Comparison of ENCODE assay signal across 18 cellular contexts in genomic region chr4:187070740-187071139, GRCh38.
DNase-seq lines count a peak whose midpoint lies in the region; ATAC-seq and TF ChIP-seq lines count a peak whose summit lies in the region.
"Had no signal": no experiment of that assay in that cellular context is flagged by ENCODE, and none has a peak within 500 bp of the region (broad histone marks: within the 10 kb centered on the region; RNA-seq: fewer than 3 reads in every experiment).

No MANE protein-coding gene starts in this region.

- TF ChIP-seq CTCF in GM23338 (conservative IDR thresholded peaks at IDR 0.05; ENCODE audit: low read depth in 2 of 2) = no peak
- no peak for TF ChIP-seq CTCF in WTC11 (IDR thresholded peaks at IDR 0.05)
- TF ChIP-seq CTCF in uterus (IDR thresholded peaks at IDR 0.05) = no peak
- no peak for TF ChIP-seq CTCF in transverse colon (IDR thresholded peaks at IDR 0.05)

- H3K9me3 Mint-ChIP-seq in GM23338 (no peaks in the 10 kb centered on the region; the same call in 2 of the 3 replicates), WTC11 (no peaks in the 10 kb centered on the region)

- H3K27ac ChIP-seq in GM23338 (ENCODE audit: low read depth) (no peak overlapping the region), iPS-20b (ENCODE audit: low read length) (no peak overlapping the region), uterus (no peak overlapping the region), transverse colon (no peak overlapping the region)
- H3K27ac ChIP-seq: 22Rv1; A549; BLaER1 treated with 17β-estradiol and CSF1 and Interleukin-3, amounts not matched to agents 10 nM and 100 nM; C4-2B had no signal

- no peaks in the 10 kb centered on the region for H3F3A ChIP-seq in GM23338 (replicated peaks; ENCODE audit: low read depth)

- H3K4me1 Mint-ChIP-seq in GM23338 (peaks cover 29% of the 10 kb centered on the region), WTC11 (peaks cover 40% of the 10 kb centered on the region)
- H3K4me1 Mint-ChIP-seq: B cell had no signal

- H3K9ac ChIP-seq in iPS-20b (ENCODE audit: low read depth, low read length) = no peak overlapping the region
- H3K9ac ChIP-seq: BLaER1 treated with 17β-estradiol and CSF1 and Interleukin-3, amounts not matched to agents 10 nM and 100 nM had no signal

- peak; percentile 78 for ATAC-seq in GM23338
- ATAC-seq in WTC11 = peak; percentile 81
- ATAC-seq: A549; CD8-positive, alpha-beta T cell had no signal

- 76% methylated on average over 1 of the region's 1 CpG; no CpG with 5 or more reads in 1 of the 2 donors for WGBS in transverse colon (ENCODE audit: low coverage in 1 of 2), 2 donors

- H3K36me3 Mint-ChIP-seq in GM23338 (ENCODE audit: low read depth) (no peaks in the 10 kb centered on the region), WTC11 (no peaks in the 10 kb centered on the region)
- H3K36me3 Mint-ChIP-seq: CD8-positive, alpha-beta T cell had no signal

- H3K9me3 ChIP-seq in iPS-20b (ENCODE audit: insufficient read depth, low read depth, low read length) (no peaks in the 10 kb centered on the region), uterus (no peaks in the 10 kb centered on the region), transverse colon (no peaks in the 10 kb centered on the region)
- H3K9me3 ChIP-seq: A549, Caco-2 had no signal

- POLR2A ChIA-PET in WTC11 (lab: Charles Lee) = no interaction called here

- TF ChIP-seq POLR2A in uterus (IDR thresholded peaks at IDR 0.05) (no peak), transverse colon (IDR thresholded peaks at IDR 0.05) (no peak)

- peak; percentile 33 for DNase-seq in GM23338 (ENCODE audit: low spot score)
- DNase-seq in WTC11 (ENCODE audit: low spot score) = no peak
- no peak for DNase-seq in stimulated activated CD4-positive, alpha-beta T cell treated with anti-CD3 and anti-CD28 coated beads, Interleukin-2, amount 100 ng/mL, for 24 hours
- no peak for DNase-seq in uterus
- DNase-seq in transverse colon = no peak
- DNase-seq: AML-193; Caco-2; Calu3; CD4-positive, alpha-beta T cell; CD8-positive, alpha-beta T cell; DMS79 treated with DMSO at 0.1 percent for 48 hours; GF-D8 had no signal

- no peaks in the 10 kb centered on the region for H3K27me3 Mint-ChIP-seq in GM23338 (ENCODE audit: insufficient read depth, low read depth, poor library complexity)
- peaks cover 18% of the 10 kb centered on the region for H3K27me3 Mint-ChIP-seq in WTC11 (ENCODE audit: low read depth)
- H3K27me3 Mint-ChIP-seq: B cell; CD4-positive, alpha-beta T cell had no signal

- H3K79me2 ChIP-seq in GM23338 (replicated peaks; ENCODE audit: insufficient read depth) = no peaks in the 10 kb centered on the region

- no peak overlapping the region for H2AFZ ChIP-seq in GM23338

- no peaks in the 10 kb centered on the region for H3K9me2 ChIP-seq in GM23338 (ENCODE audit: insufficient read depth)

- CTCF ChIA-PET in WTC11 (lab: Charles Lee) = no interaction called here

- no peak for TF ChIP-seq EP300 in transverse colon (IDR thresholded peaks at IDR 0.05; ENCODE audit: low read depth)

- H3K36me3 ChIP-seq in GM23338 (ENCODE audit: insufficient read depth) (no peaks in the 10 kb centered on the region), iPS-20b (ENCODE audit: insufficient read depth, low read depth, low read length) (no peaks in the 10 kb centered on the region), uterus (no peaks in the 10 kb centered on the region), transverse colon (no peaks in the 10 kb centered on the region)
- H3K36me3 ChIP-seq: BLaER1 treated with 17β-estradiol and CSF1 and Interleukin-3, amounts not matched to agents 10 nM and 100 nM had no signal

- H3K27ac Mint-ChIP-seq in GM23338 = no peak overlapping the region
- H3K27ac Mint-ChIP-seq in WTC11 = no peak overlapping the region
- H3K27ac Mint-ChIP-seq: B cell; CD4-positive, alpha-beta T cell; CD8-positive, alpha-beta T cell had no signal

- peaks cover 29% of the 10 kb centered on the region for H3K4me1 ChIP-seq in GM23338 (ENCODE audit: insufficient read depth)
- peaks cover 13% of the 10 kb centered on the region; the same call in 1 of the 2 replicates for H3K4me1 ChIP-seq in iPS-20b (ENCODE audit: insufficient read depth, low read length)
- H3K4me1 ChIP-seq in uterus = no peaks in the 10 kb centered on the region
- no peaks in the 10 kb centered on the region for H3K4me1 ChIP-seq in transverse colon
- H3K4me1 ChIP-seq: A549; BLaER1 treated with 17β-estradiol and CSF1 and Interleukin-3, amounts not matched to agents 10 nM and 100 nM; Caco-2 had no signal

- H4K20me1 ChIP-seq in GM23338 (replicated peaks; ENCODE audit: insufficient read depth) = no peaks in the 10 kb centered on the region
- H4K20me1 ChIP-seq: BLaER1 treated with 17β-estradiol and CSF1 and Interleukin-3, amounts not matched to agents 10 nM and 100 nM had no signal

- H3K27me3 ChIP-seq in GM23338 (ENCODE audit: insufficient read depth) = no peaks in the 10 kb centered on the region
- H3K27me3 ChIP-seq in iPS-20b (ENCODE audit: insufficient read depth, low read length) = no peaks in the 10 kb centered on the region
- no peaks in the 10 kb centered on the region for H3K27me3 ChIP-seq in uterus
- no peaks in the 10 kb centered on the region for H3K27me3 ChIP-seq in transverse colon
- H3K27me3 ChIP-seq: BLaER1 treated with 17β-estradiol and CSF1 and Interleukin-3, amounts not matched to agents 10 nM and 100 nM had no signal

- no peak overlapping the region for H3K4me3 ChIP-seq in GM23338
- 0 out of 2 replicates have a peak overlapping the region, but pooled peaks have one; percentile 3 for H3K4me3 ChIP-seq in iPS-20b (ENCODE audit: low read length)
- H3K4me3 ChIP-seq in uterus = no peak overlapping the region
- H3K4me3 ChIP-seq in transverse colon = no peak overlapping the region
- H3K4me3 ChIP-seq: A549; BLaER1 treated with 17β-estradiol and CSF1 and Interleukin-3, amounts not matched to agents 10 nM and 100 nM had no signal

- intact Hi-C loops in uterus (cut with DNase I; ENCODE audit: low total_unique reads) (no loop called here), transverse colon (cut with DNase I; ENCODE audit: low total_unique reads) (no loop called here)

- peak overlapping the region; percentile 55; the same call in 1 of the 2 replicates for H3K4me2 ChIP-seq in GM23338
- H3K4me2 ChIP-seq: A549; BLaER1 treated with 17β-estradiol and CSF1 and Interleukin-3, amounts not matched to agents 10 nM and 100 nM had no signal

- H3K4me3 Mint-ChIP-seq in GM23338 = peak overlapping the region; percentile 9; the same call in 1 of the 3 replicates
- H3K4me3 Mint-ChIP-seq in WTC11 = no peak overlapping the region
- H3K4me3 Mint-ChIP-seq: B cell; CD4-positive, alpha-beta T cell; CD8-positive, alpha-beta T cell had no signal

- in situ Hi-C loops in transverse colon (cut with MboI; ENCODE audit: low pct_ligation_motif_present in 1 of 4, low pct_unique_long_range_greater_than_20kb in 1 of 4, low sequenced_read_pairs in 3 of 4) = no loop called here

TF ChIP-seq in GM23338, 12 proteins besides CTCF, POLR2A, EP300 and RAD21 (continues in another document):
- TF ChIP-seq STAT1 (IDR thresholded peaks at IDR 0.05; ENCODE audit: unreplicated experiment) (no peak), ZNF114 (CRISPR knock-in tag; IDR thresholded peaks at IDR 0.05) (no peak), EZH2 (IDR thresholded peaks at IDR 0.05; ENCODE audit: low read depth, unreplicated experiment) (no peak), NANOG (IDR thresholded peaks at IDR 0.05; ENCODE audit: borderline replicate concordance) (no peak; the same call in 1 of the 2 replicates), EZH2phosphoT487 (IDR thresholded peaks at IDR 0.05; ENCODE audit: unreplicated experiment) (no peak), CREB1 (CRISPR knock-in tag; IDR thresholded peaks at IDR 0.05; ENCODE audit: low read depth) (no peak)

TF ChIP-seq in WTC11, 78 proteins besides CTCF, POLR2A, EP300 and RAD21 (continues in another document):
- TF ChIP-seq ZNF425 (CRISPR knock-in tag; conservative IDR thresholded peaks at IDR 0.05) (no peak), CDX4 (CRISPR knock-in tag; IDR thresholded peaks at IDR 0.05; ENCODE audit: borderline replicate concordance) (no peak), ATF6 (CRISPR knock-in tag; IDR thresholded peaks at IDR 0.05) (no peak)
